In genomic region chr19:42423462-42424344, GRCh38 we compare ENCODE assay signal across 8 cellular contexts. TPM values are rescaled to one million over a fixed set of nuclear protein-coding genes. Genes with fewer than 3 reads are reported as not detected.
DNase-seq lines count a peak whose midpoint lies in the region; ATAC-seq and TF ChIP-seq lines count a peak whose summit lies in the region.

No MANE protein-coding gene starts in this region.

- no peaks in the 10 kb centered on the region; the same call in 1 of the 2 replicates for H3K36me3 ChIP-seq in OCI-LY1 (ENCODE audit: insufficient read depth, low read length)
- no peaks in the 10 kb centered on the region for H3K36me3 ChIP-seq in esophagus muscularis mucosa
- H3K36me3 ChIP-seq in muscle layer of duodenum (ENCODE audit: control insufficient read depth in 1 of 2, insufficient read depth in 2 of 2, low read length in 2 of 2), result no peaks in the 10 kb centered on the region

- no peaks in the 10 kb centered on the region for H4K20me1 ChIP-seq in OCI-LY1 (ENCODE audit: insufficient read depth, low read length)

- TF ChIP-seq POLR2A in esophagus muscularis mucosa (IDR thresholded peaks at IDR 0.05; ENCODE audit: low read depth), result no peak

- H3K9me3 ChIP-seq in OCI-LY1 (ENCODE audit: low read length) (no peaks in the 10 kb centered on the region), esophagus muscularis mucosa (no peaks in the 10 kb centered on the region), muscle layer of duodenum (ENCODE audit: control insufficient read depth in 1 of 2, low read length in 2 of 2) (no peaks in the 10 kb centered on the region)

- no peak for TF ChIP-seq EP300 in esophagus muscularis mucosa (IDR thresholded peaks at IDR 0.05)

- H3K9ac ChIP-seq in OCI-LY1 (ENCODE audit: low read length), result peak overlapping the region; percentile 80

- no peaks in the 10 kb centered on the region for H3K79me2 ChIP-seq in OCI-LY1 (ENCODE audit: insufficient read depth, low read length)

- TF ChIP-seq CTCF in OCI-LY1 (IDR thresholded peaks at IDR 0.05; ENCODE audit: low read length), result no peak
- TF ChIP-seq CTCF in esophagus muscularis mucosa (IDR thresholded peaks at IDR 0.05), result no peak

- WGBS in esophagus muscularis mucosa, result 20% methylated on average over 28 of the region's 65 CpGs

- peak overlapping the region; percentile 73 for H3K4me3 ChIP-seq in OCI-LY1 (ENCODE audit: low read depth, low read length, poor library complexity, severe bottlenecking)
- H3K4me3 ChIP-seq in esophagus muscularis mucosa, result peak overlapping the region; percentile 62 to 83 (median 68)
- H3K4me3 ChIP-seq in muscle layer of duodenum (ENCODE audit: low read depth in 1 of 2, low read length in 2 of 2), result peak overlapping the region; percentile 66 to 78

- no peak overlapping the region for H2AFZ ChIP-seq in OCI-LY1 (ENCODE audit: low read length)

- H3K4me1 ChIP-seq in OCI-LY1 (ENCODE audit: insufficient read depth, low read length, severe bottlenecking), result peaks cover 33% of the 10 kb centered on the region
- peaks cover 36 to 45% (median 43%) of the 10 kb centered on the region in 4 donors for H3K4me1 ChIP-seq in esophagus muscularis mucosa
- H3K4me1 ChIP-seq in muscle layer of duodenum (ENCODE audit: control insufficient read depth in 1 of 2, insufficient read depth in 2 of 2, low read length in 2 of 2), result peaks cover 0 to 26% of the 10 kb centered on the region in 2 donors

- peak; percentile 83 for DNase-seq in CD1c-positive myeloid dendritic cell (ENCODE audit: extremely low spot score)
- DNase-seq in activated T-cell treated with anti-CD3 and anti-CD28 coated beads, Interleukin-2, amount 50 U/mL, for 48 hours, result peak; percentile 97
- DNase-seq in esophagus muscularis mucosa (ENCODE audit: extremely low spot score), result peak; percentile 96
- peak; percentile 95 for DNase-seq in stimulated activated CD8-positive, alpha-beta memory T cell treated with anti-CD3 and anti-CD28 coated beads, Interleukin-4, amount 100 ng/mL, for 48 hours

- no peaks in the 10 kb centered on the region for H3K9me2 ChIP-seq in OCI-LY1 (ENCODE audit: low read depth, low read length)

- H3F3A ChIP-seq in OCI-LY1 (ENCODE audit: insufficient read depth, low read length), result no peaks in the 10 kb centered on the region

- H3K27me3 ChIP-seq in OCI-LY1 (ENCODE audit: insufficient read depth, low read length), result no peaks in the 10 kb centered on the region
- H3K27me3 ChIP-seq in esophagus muscularis mucosa, result no peaks in the 10 kb centered on the region
- no peaks in the 10 kb centered on the region for H3K27me3 ChIP-seq in muscle layer of duodenum (ENCODE audit: low read depth, low read length)

- intact Hi-C loops in esophagus muscularis mucosa (cut with DNase I), result no loop called here

- ATAC-seq in GM19438 (IDR thresholded peaks at IDR 0.05; ENCODE audit: low read depth, unreplicated experiment), result peak; percentile 88
- ATAC-seq in HG03565 (IDR thresholded peaks at IDR 0.05; ENCODE audit: unreplicated experiment), result peak; percentile 70

- H3K4me2 ChIP-seq in OCI-LY1 (ENCODE audit: low read length), result peak overlapping the region; percentile 79

- H3K27ac ChIP-seq in OCI-LY1 (ENCODE audit: low read depth, low read length, poor library complexity, severe bottlenecking) (peak overlapping the region; percentile 83), esophagus muscularis mucosa (replicated peaks in 1 of 4) (peak overlapping the region; percentile 63 to 81 (median 70)), muscle layer of duodenum (ENCODE audit: low read length) (peak overlapping the region; percentile 45)

RNA-seq across cellular contexts. Expression of gene LIPE, which starts 3.5 kb away (rescaled TPM):
- 10 to 100 TPM in 1 of 4 donors, 1 to 10 TPM in 3; 3.6 to 10.6 (median 5.9) TPM for total RNA-seq in esophagus muscularis mucosa

RNA-seq across cellular contexts. Expression of gene CXCL17, which starts 19.0 kb away (rescaled TPM):
- 1 to 10 TPM in 1 of 4 donors, not detected in 3; 1.2 TPM for total RNA-seq in esophagus muscularis mucosa

RNA-seq across cellular contexts. Expression of gene CNFN, which starts 33.6 kb away (rescaled TPM):
- 1 to 10 TPM in 1 of 4 donors, under 1 TPM in 1, not detected in 2; 0.92 to 2.5 TPM for total RNA-seq in esophagus muscularis mucosa

Comparison
In these comparisons a context has a peak if more than half of its experiments do, and no peak if none do; other contexts are left out.
1. Peak in every context shown above with its lines: DNase-seq, ATAC-seq, H3K4me3 ChIP-seq and H3K27ac ChIP-seq.